Comparison of ENCODE assay signal across 8 cellular contexts in the genomic region with DNA sequence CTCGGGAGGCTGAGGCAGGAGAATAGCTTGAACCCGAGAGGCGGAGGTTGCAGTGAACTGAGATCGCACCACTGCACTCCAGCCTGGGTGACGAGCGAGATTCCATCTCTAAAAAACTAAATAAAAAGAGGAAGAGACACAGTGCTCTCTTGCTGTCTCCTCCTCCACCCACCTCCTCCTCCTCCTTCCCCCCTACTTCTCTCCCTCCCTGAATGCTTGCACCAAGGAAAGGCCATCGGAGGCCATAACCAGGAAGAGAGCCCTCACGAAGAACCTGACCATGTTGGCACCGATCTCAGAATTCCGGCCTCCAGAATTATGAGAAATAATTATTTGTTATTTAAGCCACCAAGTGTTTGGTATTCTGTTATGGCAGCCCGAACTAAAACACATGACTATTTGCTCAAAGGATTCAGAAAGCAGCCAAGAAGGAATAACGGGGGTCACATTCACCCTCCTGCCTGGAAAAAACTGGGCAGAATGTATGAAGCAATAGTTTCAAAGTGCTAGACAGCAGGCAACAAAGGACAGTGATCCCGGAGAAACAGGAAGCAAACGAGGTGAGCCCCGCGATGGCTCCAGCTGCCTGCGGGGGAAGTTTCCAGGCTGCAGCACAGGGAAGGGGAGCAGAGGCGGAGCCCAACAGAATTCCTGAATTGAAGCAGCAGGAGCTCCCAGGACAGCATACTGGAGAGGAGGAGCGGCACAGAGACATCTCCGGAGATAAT. TPM values are rescaled to one million over a fixed set of nuclear protein-coding genes. Genes with fewer than 3 reads are reported as not detected.
DNase-seq lines count a peak whose midpoint lies in the region; ATAC-seq and TF ChIP-seq lines count a peak whose summit lies in the region.

No MANE protein-coding gene starts in this region.

- DNase-seq in CD1c-positive myeloid dendritic cell (ENCODE audit: extremely low spot score) (peak; percentile 31), NCI-H69 (lab: John Stamatoyannopoulos, UW) (peak; percentile 73), epithelial cell of proximal tubule (ENCODE audit: low read depth) (no peak), GM20000 (ENCODE audit: low spot score) (no peak), middle frontal gyrus (ENCODE audit: extremely low spot score, low spot score) (no peak)
- DNase-seq in activated naive CD8-positive, alpha-beta T cell treated with anti-CD3 and anti-CD28 coated beads for 36 hours: no peak
- DNase-seq in activated CD4-positive, alpha-beta T cell treated with anti-CD3 and anti-CD28 coated beads for 36 hours: no peak

- H3K4me1 Mint-ChIP-seq in activated naive CD8-positive, alpha-beta T cell treated with anti-CD3 and anti-CD28 coated beads for 36 hours: peaks cover 9% of the 10 kb centered on the region
- H3K4me1 Mint-ChIP-seq in activated CD4-positive, alpha-beta T cell treated with anti-CD3 and anti-CD28 coated beads for 36 hours: peaks cover 17% of the 10 kb centered on the region

- peaks cover 1% of the 10 kb centered on the region for H3K9me3 Mint-ChIP-seq in activated naive CD8-positive, alpha-beta T cell treated with anti-CD3 and anti-CD28 coated beads for 36 hours
- no peaks in the 10 kb centered on the region for H3K9me3 Mint-ChIP-seq in activated CD4-positive, alpha-beta T cell treated with anti-CD3 and anti-CD28 coated beads for 36 hours (ENCODE audit: low read depth)

- no peaks in the 10 kb centered on the region for H3K36me3 Mint-ChIP-seq in activated naive CD8-positive, alpha-beta T cell treated with anti-CD3 and anti-CD28 coated beads for 36 hours
- H3K36me3 Mint-ChIP-seq in activated CD4-positive, alpha-beta T cell treated with anti-CD3 and anti-CD28 coated beads for 36 hours (ENCODE audit: low read depth): no peaks in the 10 kb centered on the region

- no peak overlapping the region for H3K27ac Mint-ChIP-seq in activated naive CD8-positive, alpha-beta T cell treated with anti-CD3 and anti-CD28 coated beads for 36 hours
- H3K27ac Mint-ChIP-seq in activated CD4-positive, alpha-beta T cell treated with anti-CD3 and anti-CD28 coated beads for 36 hours: no peak overlapping the region

- POLR2A ChIA-PET in activated CD4-positive, alpha-beta T cell treated with anti-CD3 and anti-CD28 coated beads for 36 hours (lab: Charles Lee): no interaction called here

- H3K36me3 ChIP-seq in muscle layer of duodenum (ENCODE audit: control insufficient read depth in 1 of 2, insufficient read depth in 2 of 2, low read length in 2 of 2): no peaks in the 10 kb centered on the region

- no peak overlapping the region for H3K27ac ChIP-seq in muscle layer of duodenum (ENCODE audit: low read length)

- H3K4me3 ChIP-seq in epithelial cell of proximal tubule (ENCODE audit: low read depth, low read length) (peak overlapping the region; percentile 49), muscle layer of duodenum (ENCODE audit: low read depth in 1 of 2, low read length in 2 of 2) (peak overlapping the region; percentile 54 to 58)

- CTCF ChIA-PET in activated CD4-positive, alpha-beta T cell treated with anti-CD3 and anti-CD28 coated beads for 36 hours (lab: Charles Lee): interaction anchor here (1.0 kb wide), 1 partner anchor 45 kb away, joined by 4 read pairs; no protein-coding TSS in a partner anchor

- H3K4me1 ChIP-seq in muscle layer of duodenum (ENCODE audit: control insufficient read depth in 1 of 2, insufficient read depth in 2 of 2, low read length in 2 of 2): peaks cover 3 to 10% of the 10 kb centered on the region in 2 donors

- TF ChIP-seq CTCF in epithelial cell of proximal tubule (conservative IDR thresholded peaks at IDR 0.05; ENCODE audit: low read depth, low read length) (no peak), GM20000 (IDR thresholded peaks at IDR 0.05; ENCODE audit: extremely low read depth, missing control alignments) (no peak)

- H3K27me3 ChIP-seq in muscle layer of duodenum (ENCODE audit: low read depth, low read length): no peaks in the 10 kb centered on the region

- intact Hi-C loops in activated CD4-positive, alpha-beta T cell treated with anti-CD3 and anti-CD28 coated beads for 36 hours (cut with DNase I, micrococcal nuclease): no loop called here

- H3K4me3 Mint-ChIP-seq in activated naive CD8-positive, alpha-beta T cell treated with anti-CD3 and anti-CD28 coated beads for 36 hours: no peak overlapping the region
- H3K4me3 Mint-ChIP-seq in activated CD4-positive, alpha-beta T cell treated with anti-CD3 and anti-CD28 coated beads for 36 hours: no peak overlapping the region

- no peaks in the 10 kb centered on the region for H3K9me3 ChIP-seq in muscle layer of duodenum (ENCODE audit: control insufficient read depth in 1 of 2, low read length in 2 of 2)

- no peak for ATAC-seq in activated CD4-positive, alpha-beta T cell treated with anti-CD3 and anti-CD28 coated beads for 36 hours

- H3K27me3 Mint-ChIP-seq in activated naive CD8-positive, alpha-beta T cell treated with anti-CD3 and anti-CD28 coated beads for 36 hours: peaks cover 8% of the 10 kb centered on the region
- H3K27me3 Mint-ChIP-seq in activated CD4-positive, alpha-beta T cell treated with anti-CD3 and anti-CD28 coated beads for 36 hours: no peaks in the 10 kb centered on the region

RNA-seq across cellular contexts. Expression of gene LDLRAD1, which starts 35.8 kb away (rescaled TPM):
- not detected in 2 replicates for total RNA-seq in epithelial cell of proximal tubule
- not detected for total RNA-seq in activated naive CD8-positive, alpha-beta T cell treated with anti-CD3 and anti-CD28 coated beads for 36 hours
- not detected for total RNA-seq in activated CD4-positive, alpha-beta T cell treated with anti-CD3 and anti-CD28 coated beads for 36 hours

RNA-seq across cellular contexts. Expression of gene LRRC42, which starts 36.0 kb away (rescaled TPM):
- total RNA-seq in epithelial cell of proximal tubule: 46.7 and 48.0 TPM in 2 replicates
- 10 to 100 TPM; 29.0 to 30.1 TPM for total RNA-seq in activated naive CD8-positive, alpha-beta T cell treated with anti-CD3 and anti-CD28 coated beads for 36 hours
- 10 to 100 TPM; 25.4 to 31.3 TPM for total RNA-seq in activated CD4-positive, alpha-beta T cell treated with anti-CD3 and anti-CD28 coated beads for 36 hours

RNA-seq across cellular contexts. Expression of gene IFT25, which starts 36.7 kb away (rescaled TPM):
- total RNA-seq in epithelial cell of proximal tubule: 31.5 and 37.9 TPM in 2 replicates
- 10 to 100 TPM; 53.2 to 59.1 TPM for total RNA-seq in activated naive CD8-positive, alpha-beta T cell treated with anti-CD3 and anti-CD28 coated beads for 36 hours
- 10 to 100 TPM; 56.6 to 62.0 TPM for total RNA-seq in activated CD4-positive, alpha-beta T cell treated with anti-CD3 and anti-CD28 coated beads for 36 hours

Comparison
In these comparisons a context has a peak if more than half of its experiments do, and no peak if none do; other contexts are left out.
1. DNase-seq: peak in CD1c-positive myeloid dendritic cell (single experiment) and NCI-H69 (single experiment); none in epithelial cell of proximal tubule (single experiment), activated naive CD8-positive, alpha-beta T cell treated with anti-CD3 and anti-CD28 coated beads for 36 hours (single experiment), GM20000 (single experiment), middle frontal gyrus (single experiment) and activated CD4-positive, alpha-beta T cell treated with anti-CD3 and anti-CD28 coated beads for 36 hours (single experiment).